ENCODE assay signal across 23 cellular contexts in genomic region chr15:93058128-93058527, GRCh38. TPM values are rescaled to one million over a fixed set of nuclear protein-coding genes. Genes with fewer than 3 reads are reported as not detected.
"Had no signal": no experiment of that assay in that cellular context is flagged by ENCODE, and none has a peak within 500 bp of the region (broad histone marks: within the 10 kb centered on the region; RNA-seq: fewer than 3 reads in every experiment).

No MANE protein-coding gene starts in this region.

- ATAC-seq: esophagus mucosa; foreskin keratinocyte; naive thymus-derived CD4-positive, alpha-beta T cell; sciatic nerve; stimulated activated naive CD8-positive, alpha-beta T cell treated with anti-CD3 and anti-CD28 coated beads, Interleukin-15, Interleukin-2, amounts not matched to agents 100 U/mL and 50 U/mL, for 24 hours had no signal

- H3K9me3 ChIP-seq: ascending aorta, left ventricle myocardium inferior, thoracic aorta, uterus had no signal

- H3K4me3 ChIP-seq: ascending aorta, left ventricle myocardium inferior, skin epidermis, thoracic aorta, uterus had no signal

- H3K27ac ChIP-seq: ascending aorta, brain microvascular endothelial cell, foreskin keratinocyte, left ventricle myocardium inferior, skin epidermis, thoracic aorta, uterus had no signal

- H3K36me3 Mint-ChIP-seq: activated naive CD4-positive, alpha-beta T cell treated with anti-CD3 and anti-CD28 coated beads, Interleukin-2, amount 10 ng/mL, durations not matched to agents 7 days and 5 days; activated naive CD8-positive, alpha-beta T cell treated with anti-CD3 and anti-CD28 coated beads, Interleukin-2, amount 10 ng/mL, durations not matched to agents 7 days and 5 days; naive thymus-derived CD4-positive, alpha-beta T cell had no signal

- H3K4me3 Mint-ChIP-seq: activated CD4-positive, alpha-beta memory T cell treated with anti-CD3 and anti-CD28 coated beads, Interleukin-2, amount 10 ng/mL, durations not matched to agents 7 days and 5 days; activated CD4-positive, alpha-beta T cell treated with anti-CD3 and anti-CD28 coated beads, Interleukin-2, amount 10 ng/mL, durations not matched to agents 7 days and 5 days; activated naive CD4-positive, alpha-beta T cell treated with anti-CD3 and anti-CD28 coated beads, Interleukin-2, amount 10 ng/mL, durations not matched to agents 7 days and 5 days; activated naive CD8-positive, alpha-beta T cell treated with anti-CD3 and anti-CD28 coated beads, Interleukin-2, amount 10 ng/mL, durations not matched to agents 7 days and 5 days; activated T-cell treated with anti-CD3 and anti-CD28 coated beads, Interleukin-2, amount 50 U/mL, for 24 hours; naive thymus-derived CD4-positive, alpha-beta T cell had no signal

- DNase-seq: activated CD4-positive, alpha-beta memory T cell treated with anti-CD3 and anti-CD28 coated beads, Interleukin-2, amount 10 ng/mL, durations not matched to agents 7 days and 5 days; activated CD4-positive, alpha-beta T cell treated with anti-CD3 and anti-CD28 coated beads for 1 hour; activated CD4-positive, alpha-beta T cell treated with anti-CD3 and anti-CD28 coated beads, Interleukin-2, amount 10 ng/mL, durations not matched to agents 7 days and 5 days; activated CD8-positive, alpha-beta memory T cell treated with anti-CD3 and anti-CD28 coated beads, Interleukin-2, amount 50 U/mL, for 48 hours; activated gamma-delta T cell; activated naive CD4-positive, alpha-beta T cell treated with anti-CD3 and anti-CD28 coated beads, Interleukin-2, amount 10 ng/mL, durations not matched to agents 7 days and 5 days; activated naive CD8-positive, alpha-beta T cell treated with anti-CD3 and anti-CD28 coated beads, Interleukin-2, amount 10 ng/mL, durations not matched to agents 7 days and 5 days; activated T-cell treated with anti-CD3 and anti-CD28 coated beads, Interleukin-2, amount 50 U/mL, for 24 hours; brain microvascular endothelial cell; foreskin keratinocyte; left ventricle myocardium inferior; naive thymus-derived CD4-positive, alpha-beta T cell; stimulated activated CD4-positive, alpha-beta T cell treated with anti-CD3 and anti-CD28 coated beads, Interleukin-12 subunit alpha, Interleukin-12 subunit beta, amount 100 ng/mL, for 4 hours; stimulated activated CD4-positive, alpha-beta T cell treated with anti-CD3 and anti-CD28 coated beads, Interleukin-4, amount 100 ng/mL, for 1 hour; stimulated activated naive CD8-positive, alpha-beta T cell treated with anti-CD3 and anti-CD28 coated beads, Interleukin-15, Interleukin-2, amounts not matched to agents 100 U/mL and 50 U/mL, for 24 hours; T-helper 2 cell; trophoblast cell; uterus had no signal

- H3K27ac Mint-ChIP-seq: activated CD4-positive, alpha-beta memory T cell treated with anti-CD3 and anti-CD28 coated beads, Interleukin-2, amount 10 ng/mL, durations not matched to agents 7 days and 5 days; activated CD4-positive, alpha-beta T cell treated with anti-CD3 and anti-CD28 coated beads, Interleukin-2, amount 10 ng/mL, durations not matched to agents 7 days and 5 days; activated naive CD4-positive, alpha-beta T cell treated with anti-CD3 and anti-CD28 coated beads, Interleukin-2, amount 10 ng/mL, durations not matched to agents 7 days and 5 days; activated naive CD8-positive, alpha-beta T cell treated with anti-CD3 and anti-CD28 coated beads, Interleukin-2, amount 10 ng/mL, durations not matched to agents 7 days and 5 days; activated T-cell treated with anti-CD3 and anti-CD28 coated beads, Interleukin-2, amount 50 U/mL, for 24 hours; naive thymus-derived CD4-positive, alpha-beta T cell had no signal

- H3K9me3 Mint-ChIP-seq: activated CD4-positive, alpha-beta memory T cell treated with anti-CD3 and anti-CD28 coated beads, Interleukin-2, amount 10 ng/mL, durations not matched to agents 7 days and 5 days; activated CD4-positive, alpha-beta T cell treated with anti-CD3 and anti-CD28 coated beads, Interleukin-2, amount 10 ng/mL, durations not matched to agents 7 days and 5 days; activated naive CD4-positive, alpha-beta T cell treated with anti-CD3 and anti-CD28 coated beads, Interleukin-2, amount 10 ng/mL, durations not matched to agents 7 days and 5 days; activated naive CD8-positive, alpha-beta T cell treated with anti-CD3 and anti-CD28 coated beads, Interleukin-2, amount 10 ng/mL, durations not matched to agents 7 days and 5 days; activated T-cell treated with anti-CD3 and anti-CD28 coated beads, Interleukin-2, amount 50 U/mL, for 24 hours; naive thymus-derived CD4-positive, alpha-beta T cell had no signal

- H3K4me1 Mint-ChIP-seq: activated CD4-positive, alpha-beta memory T cell treated with anti-CD3 and anti-CD28 coated beads, Interleukin-2, amount 10 ng/mL, durations not matched to agents 7 days and 5 days; activated naive CD4-positive, alpha-beta T cell treated with anti-CD3 and anti-CD28 coated beads, Interleukin-2, amount 10 ng/mL, durations not matched to agents 7 days and 5 days; activated naive CD8-positive, alpha-beta T cell treated with anti-CD3 and anti-CD28 coated beads, Interleukin-2, amount 10 ng/mL, durations not matched to agents 7 days and 5 days had no signal

- H3K36me3 ChIP-seq: ascending aorta, brain microvascular endothelial cell, left ventricle myocardium inferior, uterus had no signal

- H3K27me3 ChIP-seq: ascending aorta, uterus had no signal

RNA-seq across cellular contexts. Expression of gene RGMA, which starts 30.9 kb away (rescaled TPM):
- polyA plus RNA-seq: naive thymus-derived CD4-positive, alpha-beta T cell had no signal
